ENCODE assay signal across 13 cellular contexts in genomic region chr7:152989889-152990380, GRCh38.
DNase-seq lines count a peak whose midpoint lies in the region; ATAC-seq and TF ChIP-seq lines count a peak whose summit lies in the region.
"Had no signal": no experiment of that assay in that cellular context is flagged by ENCODE, and none has a peak within 500 bp of the region (broad histone marks: within the 10 kb centered on the region; RNA-seq: fewer than 3 reads in every experiment).

No MANE protein-coding gene starts in this region.

- no peak overlapping the region for H3K14ac ChIP-seq in IMR-90 (replicated peaks; ENCODE audit: low read depth, low read length)

- no peak for TF ChIP-seq RAD21 in IMR-90 (IDR thresholded peaks at IDR 0.05; ENCODE audit: low read length)

- DNase-seq in NCI-H748 (lab: John Stamatoyannopoulos, UW; ENCODE audit: unreplicated experiment) (peak; percentile 45), NCI-H748 treated with DMSO at 0.1 percent for 48 hours (lab: John Stamatoyannopoulos, UW) (no peak), IMR-90 (peak; percentile 3), ecto neural progenitor cell (ENCODE audit: low spot score) (peak; percentile 64), nephron progenitor cell (peak; percentile 5), testis (no peak), T-helper 9 cell (no peak)
- no peak for DNase-seq in activated CD4-positive, alpha-beta memory T cell treated with anti-CD3 and anti-CD28 coated beads, Interleukin-2, amount 10 ng/mL, durations not matched to agents 7 days and 5 days
- DNase-seq: DMS79 treated with DMSO at 0.1 percent for 48 hours; effector CD8-positive, alpha-beta T cell; lower lobe of right lung; ovary; uterus had no signal

- H3K4me1 ChIP-seq in IMR-90 (ENCODE audit: control insufficient read depth, insufficient read depth, low read length) = peaks cover 2% of the 10 kb centered on the region; the same call in 1 of the 2 replicates
- H3K4me1 ChIP-seq in testis = no peaks in the 10 kb centered on the region
- H3K4me1 ChIP-seq: lower lobe of right lung, uterus had no signal

- no peaks in the 10 kb centered on the region for H3K9me1 ChIP-seq in IMR-90 (ENCODE audit: insufficient read depth, low read length)

- peaks cover 39% of the 10 kb centered on the region for H3K4me1 Mint-ChIP-seq in nephron progenitor cell
- H3K4me1 Mint-ChIP-seq in activated CD4-positive, alpha-beta memory T cell treated with anti-CD3 and anti-CD28 coated beads, Interleukin-2, amount 10 ng/mL, durations not matched to agents 7 days and 5 days = no peaks in the 10 kb centered on the region

- peak overlapping the region; percentile 93 for H2BK5ac ChIP-seq in IMR-90 (ENCODE audit: low read depth, low read length, poor library complexity, severe bottlenecking)

- no CpG with 5 or more reads among the region's 8 CpGs for WGBS in IMR-90 (ENCODE audit: extremely low coverage in 2 of 2, insufficient read length in 1 of 2), 2 experiments
- 72 to 79% methylated on average over 8 of the region's 8 CpGs for WGBS in testis, 2 donors

- H3K79me1 ChIP-seq in IMR-90 (ENCODE audit: low read depth in 1 of 2, low read length in 2 of 2) = no peaks in the 10 kb centered on the region

- H3K27me3 ChIP-seq in IMR-90 (ENCODE audit: control insufficient read depth, insufficient read depth, low read length) (no peaks in the 10 kb centered on the region), testis (no peaks in the 10 kb centered on the region)
- H3K27me3 ChIP-seq: ovary, uterus had no signal

- no peak overlapping the region; the same call in 1 of the 2 replicates for H4K91ac ChIP-seq in IMR-90 (ENCODE audit: insufficient read depth, low read depth, low read length)

- H3K9me3 ChIP-seq in IMR-90 (ENCODE audit: control insufficient read depth, insufficient read depth, low read length) (peaks cover 9% of the 10 kb centered on the region; the same call in 1 of the 2 replicates), testis (no peaks in the 10 kb centered on the region)
- H3K9me3 ChIP-seq: lower lobe of right lung, ovary, uterus had no signal

- no peak overlapping the region for H2AK9ac ChIP-seq in IMR-90 (replicated peaks; ENCODE audit: low read depth, low read length, poor library complexity)

- peak overlapping the region; percentile 77 for H4K5ac ChIP-seq in IMR-90 (ENCODE audit: low read depth, low read length)

- H2BK15ac ChIP-seq in IMR-90 (ENCODE audit: low read depth, low read length) = no peak overlapping the region

- peaks cover 2% of the 10 kb centered on the region for H3K27me3 Mint-ChIP-seq in nephron progenitor cell (ENCODE audit: low read depth, poor library complexity)
- H3K27me3 Mint-ChIP-seq in activated CD4-positive, alpha-beta memory T cell treated with anti-CD3 and anti-CD28 coated beads, Interleukin-2, amount 10 ng/mL, durations not matched to agents 7 days and 5 days = peaks cover 2% of the 10 kb centered on the region

- H3K4me3 Mint-ChIP-seq in nephron progenitor cell = no peak overlapping the region
- no peak overlapping the region for H3K4me3 Mint-ChIP-seq in activated CD4-positive, alpha-beta memory T cell treated with anti-CD3 and anti-CD28 coated beads, Interleukin-2, amount 10 ng/mL, durations not matched to agents 7 days and 5 days

- H3K4me2 ChIP-seq in IMR-90 (ENCODE audit: low read depth, low read length) = no peak overlapping the region; the same call in 1 of the 2 replicates

- intact Hi-C loops in IMR-90 (cut with micrococcal nuclease) = no loop called here
- intact Hi-C loops in testis (cut with DNase I; ENCODE audit: low total_unique reads) = no loop called here

- no peak overlapping the region for H2AK5ac ChIP-seq in IMR-90 (ENCODE audit: low read depth, low read length)

- H3K4ac ChIP-seq in IMR-90 (ENCODE audit: low read depth, low read length) = no peak overlapping the region

- CTCF ChIA-PET in IMR-90 (lab: Yijun Ruan, JAX) = no interaction called here
- CTCF ChIA-PET in activated CD4-positive, alpha-beta memory T cell treated with anti-CD3 and anti-CD28 coated beads, Interleukin-2, amount 10 ng/mL, durations not matched to agents 7 days and 5 days (lab: Charles Lee) = no interaction called here

- peak overlapping the region; percentile 78 for H3K27ac ChIP-seq in IMR-90 (ENCODE audit: insufficient read depth, low read length)
- no peak overlapping the region for H3K27ac ChIP-seq in testis
- H3K27ac ChIP-seq: lower lobe of right lung, ovary, uterus had no signal

- peaks cover 12% of the 10 kb centered on the region for H3K36me3 Mint-ChIP-seq in nephron progenitor cell (ENCODE audit: low read depth)
- H3K36me3 Mint-ChIP-seq in activated CD4-positive, alpha-beta memory T cell treated with anti-CD3 and anti-CD28 coated beads, Interleukin-2, amount 10 ng/mL, durations not matched to agents 7 days and 5 days (ENCODE audit: low read depth) = no peaks in the 10 kb centered on the region

- no TSS peak for BruUV-seq in IMR-90 (replicated peaks; lab: Mats Ljungman, UMichigan)

- H3K4me3 ChIP-seq in IMR-90 (ENCODE audit: insufficient read depth, low read depth, low read length) (no peak overlapping the region), testis (no peak overlapping the region)
- H3K4me3 ChIP-seq: lower lobe of right lung, ovary, uterus had no signal

- no peak overlapping the region for H3K23ac ChIP-seq in IMR-90 (ENCODE audit: low read depth, low read length)

- in situ Hi-C loops in IMR-90 (cut with MboI; ENCODE audit: low sequenced_read_pairs) = no loop called here

- H3K36me3 ChIP-seq in IMR-90 (ENCODE audit: control insufficient read depth, insufficient read depth, low read length) (no peaks in the 10 kb centered on the region), testis (ENCODE audit: low read depth, missing control alignments) (no peaks in the 10 kb centered on the region)
- H3K36me3 ChIP-seq: lower lobe of right lung, ovary, uterus had no signal

- H4K20me1 ChIP-seq in IMR-90 (ENCODE audit: insufficient read depth, low read length) = no peaks in the 10 kb centered on the region

- ATAC-seq in IMR-90 (ENCODE audit: low read depth) = peak; percentile 63
- ATAC-seq: lower lobe of right lung had no signal

- H3K27ac Mint-ChIP-seq in nephron progenitor cell = peak overlapping the region; percentile 72
- no peak overlapping the region for H3K27ac Mint-ChIP-seq in activated CD4-positive, alpha-beta memory T cell treated with anti-CD3 and anti-CD28 coated beads, Interleukin-2, amount 10 ng/mL, durations not matched to agents 7 days and 5 days

- TF ChIP-seq CTCF in IMR-90 (conservative IDR thresholded peaks at IDR 0.05; ENCODE audit: low read depth, low read length) (no peak), nephron progenitor cell (IDR thresholded peaks at IDR 0.05) (no peak), testis (IDR thresholded peaks at IDR 0.05) (no peak)

- peak overlapping the region; percentile 37; the same call in 1 of the 2 replicates for H3K9ac ChIP-seq in IMR-90 (ENCODE audit: low read depth, low read length)

- peak overlapping the region; percentile 53; the same call in 1 of the 2 replicates for H2BK20ac ChIP-seq in IMR-90 (ENCODE audit: low read depth, low read length)

- H3K56ac ChIP-seq in IMR-90 (ENCODE audit: extremely low read depth, insufficient read depth, low read length) = no peak overlapping the region

- TF ChIP-seq POLR2A in IMR-90 (IDR thresholded peaks at IDR 0.05; ENCODE audit: low read depth, low read length) (no peak), testis (IDR thresholded peaks at IDR 0.05) (no peak)

- H2AFZ ChIP-seq in IMR-90 (replicated peaks; ENCODE audit: low read length, poor library complexity) = no peak overlapping the region

- peak overlapping the region; percentile 3; the same call in 1 of the 2 replicates for H2BK120ac ChIP-seq in IMR-90 (ENCODE audit: low read depth, low read length)

- peak overlapping the region; percentile 56 to 84; a peak in 2 of 4 replicates for H4K8ac ChIP-seq in IMR-90 (ENCODE audit: low read depth in 2 of 2, low read length in 2 of 2)

- POLR2A ChIA-PET in IMR-90 (lab: Charles Lee; ENCODE audit: unreplicated experiment) = no interaction called here
- POLR2A ChIA-PET in activated CD4-positive, alpha-beta memory T cell treated with anti-CD3 and anti-CD28 coated beads, Interleukin-2, amount 10 ng/mL, durations not matched to agents 7 days and 5 days (lab: Charles Lee) = no interaction called here

- dilution Hi-C loops in IMR-90 (cut with HindIII; ENCODE audit: low sequenced_read_pairs, unreplicated experiment) = no loop called here

- H3K9me3 Mint-ChIP-seq in nephron progenitor cell = peaks cover 20% of the 10 kb centered on the region
- no peaks in the 10 kb centered on the region for H3K9me3 Mint-ChIP-seq in activated CD4-positive, alpha-beta memory T cell treated with anti-CD3 and anti-CD28 coated beads, Interleukin-2, amount 10 ng/mL, durations not matched to agents 7 days and 5 days

- H3K18ac ChIP-seq in IMR-90 (ENCODE audit: low read depth, low read length) = peak overlapping the region; percentile 100

TF ChIP-seq in IMR-90, 13 proteins besides CTCF, POLR2A, EP300 and RAD21 (continues in another document):
- no peak for TF ChIP-seq RFX5 (IDR thresholded peaks at IDR 0.05; ENCODE audit: low read depth, low read length)
- TF ChIP-seq USF2 (IDR thresholded peaks at IDR 0.05; ENCODE audit: low read depth, low read length) = no peak
- TF ChIP-seq BHLHE40 (IDR thresholded peaks at IDR 0.05; ENCODE audit: low read depth, low read length) = no peak
- TF ChIP-seq MAZ (IDR thresholded peaks at IDR 0.05; ENCODE audit: borderline replicate concordance, low read depth, low read length) = no peak
- TF ChIP-seq NFE2L2 (IDR thresholded peaks at IDR 0.05; ENCODE audit: low read depth, low read length) = no peak
- TF ChIP-seq CHD1 (IDR thresholded peaks at IDR 0.05; ENCODE audit: low read depth, low read length) = no peak
- TF ChIP-seq FOS (IDR thresholded peaks at IDR 0.05; ENCODE audit: low read depth, low read length) = no peak
- no peak for TF ChIP-seq MXI1 (IDR thresholded peaks at IDR 0.05; ENCODE audit: borderline replicate concordance, low read depth, low read length)
- TF ChIP-seq MAFK (IDR thresholded peaks at IDR 0.05; ENCODE audit: low read depth, low read length) = no peak
- TF ChIP-seq CEBPB (IDR thresholded peaks at IDR 0.05; ENCODE audit: low read depth, low read length) = no peak
- no peak for TF ChIP-seq RCOR1 (IDR thresholded peaks at IDR 0.05; ENCODE audit: insufficient replicate concordance, low read length)
- no peak for TF ChIP-seq SMC3 (IDR thresholded peaks at IDR 0.05; ENCODE audit: low read depth, low read length)

Comparison
In these comparisons a context has a peak if more than half of its experiments do, and no peak if none do; other contexts are left out.
1. DNase-seq: peak in NCI-H748 (single experiment), IMR-90 (single experiment), ecto neural progenitor cell (single experiment) and nephron progenitor cell (single experiment); none in NCI-H748 treated with DMSO at 0.1 percent for 48 hours (single experiment), activated CD4-positive, alpha-beta memory T cell treated with anti-CD3 and anti-CD28 coated beads, Interleukin-2, amount 10 ng/mL, durations not matched to agents 7 days and 5 days (single experiment), testis (single experiment) and T-helper 9 cell (single experiment).